ENCODE assay signal across 1 cellular context in the genomic region with DNA sequence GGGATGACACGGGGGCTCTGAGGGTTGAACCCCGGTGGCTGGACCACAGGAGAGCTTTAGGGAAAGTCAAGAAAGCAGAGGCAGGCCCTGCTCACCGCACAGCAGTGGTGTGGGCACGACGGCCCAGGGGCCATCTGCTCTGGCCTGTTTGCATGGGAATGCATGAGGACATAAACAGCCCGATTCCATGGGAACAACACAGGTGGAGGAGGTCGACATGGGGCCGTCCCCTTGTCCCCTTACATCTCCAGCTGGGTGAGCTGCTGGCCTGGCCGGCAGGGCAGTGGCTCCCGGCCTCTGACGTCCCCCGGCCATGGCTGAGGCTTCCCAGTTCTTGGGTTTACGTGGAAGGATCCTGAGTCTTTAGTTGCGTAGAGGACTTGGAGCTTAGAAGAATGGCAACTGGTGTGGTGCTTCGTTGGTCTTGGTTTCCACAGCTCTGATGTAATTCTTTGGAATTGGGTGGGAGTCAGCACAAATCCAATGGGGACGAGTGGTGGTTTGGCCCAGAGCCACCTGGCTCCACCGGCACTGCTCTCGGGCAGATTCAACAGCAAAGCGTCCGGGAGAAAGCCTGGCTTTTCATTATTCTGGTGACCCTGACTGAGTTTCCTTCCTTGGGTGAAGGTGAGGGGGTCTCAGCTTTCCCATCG.
TF ChIP-seq lines count a peak whose summit lies in the region.

No MANE protein-coding gene starts in this region.

TF ChIP-seq in SK-N-SH, 30 proteins besides CTCF, POLR2A, EP300 and RAD21 (continued from another document):
- TF ChIP-seq, protein P1, sequence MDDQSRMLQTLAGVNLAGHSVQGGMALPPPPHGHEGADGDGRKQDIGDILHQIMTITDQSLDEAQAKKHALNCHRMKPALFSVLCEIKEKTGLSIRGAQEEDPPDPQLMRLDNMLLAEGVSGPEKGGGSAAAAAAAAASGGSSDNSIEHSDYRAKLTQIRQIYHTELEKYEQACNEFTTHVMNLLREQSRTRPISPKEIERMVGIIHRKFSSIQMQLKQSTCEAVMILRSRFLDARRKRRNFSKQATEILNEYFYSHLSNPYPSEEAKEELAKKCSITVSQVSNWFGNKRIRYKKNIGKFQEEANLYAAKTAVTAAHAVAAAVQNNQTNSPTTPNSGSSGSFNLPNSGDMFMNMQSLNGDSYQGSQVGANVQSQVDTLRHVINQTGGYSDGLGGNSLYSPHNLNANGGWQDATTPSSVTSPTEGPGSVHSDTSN (IDR thresholded peaks at IDR 0.05): no peak
- TF ChIP-seq, protein P2, sequence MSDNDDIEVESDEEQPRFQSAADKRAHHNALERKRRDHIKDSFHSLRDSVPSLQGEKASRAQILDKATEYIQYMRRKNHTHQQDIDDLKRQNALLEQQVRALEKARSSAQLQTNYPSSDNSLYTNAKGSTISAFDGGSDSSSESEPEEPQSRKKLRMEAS (IDR thresholded peaks at IDR 0.05; ENCODE audit: low read depth): no peak
- TF ChIP-seq, protein P3, sequence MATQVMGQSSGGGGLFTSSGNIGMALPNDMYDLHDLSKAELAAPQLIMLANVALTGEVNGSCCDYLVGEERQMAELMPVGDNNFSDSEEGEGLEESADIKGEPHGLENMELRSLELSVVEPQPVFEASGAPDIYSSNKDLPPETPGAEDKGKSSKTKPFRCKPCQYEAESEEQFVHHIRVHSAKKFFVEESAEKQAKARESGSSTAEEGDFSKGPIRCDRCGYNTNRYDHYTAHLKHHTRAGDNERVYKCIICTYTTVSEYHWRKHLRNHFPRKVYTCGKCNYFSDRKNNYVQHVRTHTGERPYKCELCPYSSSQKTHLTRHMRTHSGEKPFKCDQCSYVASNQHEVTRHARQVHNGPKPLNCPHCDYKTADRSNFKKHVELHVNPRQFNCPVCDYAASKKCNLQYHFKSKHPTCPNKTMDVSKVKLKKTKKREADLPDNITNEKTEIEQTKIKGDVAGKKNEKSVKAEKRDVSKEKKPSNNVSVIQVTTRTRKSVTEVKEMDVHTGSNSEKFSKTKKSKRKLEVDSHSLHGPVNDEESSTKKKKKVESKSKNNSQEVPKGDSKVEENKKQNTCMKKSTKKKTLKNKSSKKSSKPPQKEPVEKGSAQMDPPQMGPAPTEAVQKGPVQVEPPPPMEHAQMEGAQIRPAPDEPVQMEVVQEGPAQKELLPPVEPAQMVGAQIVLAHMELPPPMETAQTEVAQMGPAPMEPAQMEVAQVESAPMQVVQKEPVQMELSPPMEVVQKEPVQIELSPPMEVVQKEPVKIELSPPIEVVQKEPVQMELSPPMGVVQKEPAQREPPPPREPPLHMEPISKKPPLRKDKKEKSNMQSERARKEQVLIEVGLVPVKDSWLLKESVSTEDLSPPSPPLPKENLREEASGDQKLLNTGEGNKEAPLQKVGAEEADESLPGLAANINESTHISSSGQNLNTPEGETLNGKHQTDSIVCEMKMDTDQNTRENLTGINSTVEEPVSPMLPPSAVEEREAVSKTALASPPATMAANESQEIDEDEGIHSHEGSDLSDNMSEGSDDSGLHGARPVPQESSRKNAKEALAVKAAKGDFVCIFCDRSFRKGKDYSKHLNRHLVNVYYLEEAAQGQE (IDR thresholded peaks at IDR 0.05; ENCODE audit: low read depth, low read length): no peak
- no peak for TF ChIP-seq GABPA (IDR thresholded peaks at IDR 0.05; ENCODE audit: low read depth)
- TF ChIP-seq TAF1 (IDR thresholded peaks at IDR 0.05; ENCODE audit: borderline replicate concordance, low read depth, low read length): no peak
- TF ChIP-seq, protein P4, sequence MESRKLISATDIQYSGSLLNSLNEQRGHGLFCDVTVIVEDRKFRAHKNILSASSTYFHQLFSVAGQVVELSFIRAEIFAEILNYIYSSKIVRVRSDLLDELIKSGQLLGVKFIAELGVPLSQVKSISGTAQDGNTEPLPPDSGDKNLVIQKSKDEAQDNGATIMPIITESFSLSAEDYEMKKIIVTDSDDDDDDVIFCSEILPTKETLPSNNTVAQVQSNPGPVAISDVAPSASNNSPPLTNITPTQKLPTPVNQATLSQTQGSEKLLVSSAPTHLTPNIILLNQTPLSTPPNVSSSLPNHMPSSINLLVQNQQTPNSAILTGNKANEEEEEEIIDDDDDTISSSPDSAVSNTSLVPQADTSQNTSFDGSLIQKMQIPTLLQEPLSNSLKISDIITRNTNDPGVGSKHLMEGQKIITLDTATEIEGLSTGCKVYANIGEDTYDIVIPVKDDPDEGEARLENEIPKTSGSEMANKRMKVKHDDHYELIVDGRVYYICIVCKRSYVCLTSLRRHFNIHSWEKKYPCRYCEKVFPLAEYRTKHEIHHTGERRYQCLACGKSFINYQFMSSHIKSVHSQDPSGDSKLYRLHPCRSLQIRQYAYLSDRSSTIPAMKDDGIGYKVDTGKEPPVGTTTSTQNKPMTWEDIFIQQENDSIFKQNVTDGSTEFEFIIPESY (IDR thresholded peaks at IDR 0.05; ENCODE audit: borderline replicate concordance, low read depth): no peak
- TF ChIP-seq TCF12 (IDR thresholded peaks at IDR 0.05): no peak
- no peak for TF ChIP-seq JUND (IDR thresholded peaks at IDR 0.05)
- TF ChIP-seq TEAD4 (IDR thresholded peaks at IDR 0.05; ENCODE audit: borderline replicate concordance, insufficient read depth): no peak
- no peak for TF ChIP-seq CHD2 (IDR thresholded peaks at IDR 0.05; ENCODE audit: low read length, partially characterized antibody)
- no peak for TF ChIP-seq FOXJ3 (CRISPR knock-in tag; IDR thresholded peaks at IDR 0.05)
- TF ChIP-seq RCOR1 (IDR thresholded peaks at IDR 0.05; ENCODE audit: low read length): no peak
- no peak for TF ChIP-seq YY1 (IDR thresholded peaks at IDR 0.05; ENCODE audit: low read depth)
- no peak for TF ChIP-seq RFX5 (IDR thresholded peaks at IDR 0.05; ENCODE audit: low read length)
- no peak for TF ChIP-seq NRF1 (IDR thresholded peaks at IDR 0.05; ENCODE audit: low read depth, low read length)
- TF ChIP-seq ELF1 (IDR thresholded peaks at IDR 0.05): no peak
- TF ChIP-seq MEF2A (IDR thresholded peaks at IDR 0.05; ENCODE audit: borderline replicate concordance, low read depth): no peak
- TF ChIP-seq, protein P5, sequence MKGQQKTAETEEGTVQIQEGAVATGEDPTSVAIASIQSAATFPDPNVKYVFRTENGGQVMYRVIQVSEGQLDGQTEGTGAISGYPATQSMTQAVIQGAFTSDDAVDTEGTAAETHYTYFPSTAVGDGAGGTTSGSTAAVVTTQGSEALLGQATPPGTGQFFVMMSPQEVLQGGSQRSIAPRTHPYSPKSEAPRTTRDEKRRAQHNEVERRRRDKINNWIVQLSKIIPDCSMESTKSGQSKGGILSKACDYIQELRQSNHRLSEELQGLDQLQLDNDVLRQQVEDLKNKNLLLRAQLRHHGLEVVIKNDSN (IDR thresholded peaks at IDR 0.05; ENCODE audit: borderline replicate concordance, low read depth): no peak
